33 cellular contexts compared by ENCODE assay signal in genomic region chr16:1488054-1488601, GRCh38. TPM values are rescaled to one million over a fixed set of nuclear protein-coding genes. Genes with fewer than 3 reads are reported as not detected.
"Had no signal": no experiment of that assay in that cellular context is flagged by ENCODE, and none has a peak within 500 bp of the region (broad histone marks: within the 10 kb centered on the region; RNA-seq: fewer than 3 reads in every experiment).

No MANE protein-coding gene starts in this region.

- H2AFZ ChIP-seq: parathyroid adenoma had no signal

- H3K27me3 Mint-ChIP-seq: activated CD4-positive, alpha-beta T cell treated with anti-CD3 and anti-CD28 coated beads, Interleukin-2, amount 10 ng/mL, durations not matched to agents 7 days and 5 days; activated naive CD4-positive, alpha-beta T cell treated with anti-CD3 and anti-CD28 coated beads, Interleukin-2, amount 50 U/mL, for 24 hours; stimulated activated naive B cell treated with anti-CD40 and anti-IgM and Interleukin-4, amounts not matched to agents 10 μg/mL and 1 μg/mL and 100 μg/mL, for 72 hours; T-helper 17 cell had no signal

- H3K27me3 ChIP-seq: body of pancreas, foreskin keratinocyte, heart right ventricle, sigmoid colon, suprapubic skin, tibial artery had no signal

- ATAC-seq: activated T-cell treated with anti-CD3 and anti-CD28 coated beads, Interleukin-2, amount 50 U/mL, for 4 hours; body of pancreas; esophagus mucosa; foreskin keratinocyte; left lobe of liver; psoas muscle; stimulated activated naive B cell treated with anti-CD40 and anti-IgM and Interleukin-4, amounts not matched to agents 10 μg/mL and 1 μg/mL and 100 μg/mL, for 72 hours; T-helper 17 cell; WTC11 had no signal

- H3K9me3 ChIP-seq: body of pancreas, heart right ventricle, psoas muscle, sigmoid colon, suprapubic skin, tibial artery had no signal

- H3K27ac Mint-ChIP-seq: activated CD4-positive, alpha-beta memory T cell treated with anti-CD3 and anti-CD28 coated beads, Interleukin-2, amount 10 ng/mL, durations not matched to agents 7 days and 5 days; activated CD4-positive, alpha-beta T cell treated with anti-CD3 and anti-CD28 coated beads, Interleukin-2, amount 10 ng/mL, durations not matched to agents 7 days and 5 days; activated naive CD4-positive, alpha-beta T cell treated with anti-CD3 and anti-CD28 coated beads, Interleukin-2, amount 50 U/mL, for 24 hours; activated T-helper 2 cell treated with anti-CD3 and anti-CD28 coated beads, Interferon-gamma antibody, Interleukin-2, Interleukin-4, amounts not matched to agents 10 μg/mL and 5 μg/mL and 100 μg/mL, durations not matched to agents 14 hours and 24 hours and 36 hours; nephron; stimulated activated naive B cell treated with anti-CD40 and anti-IgM and Interleukin-4, amounts not matched to agents 10 μg/mL and 1 μg/mL and 100 μg/mL, for 72 hours; T-helper 17 cell; WTC11 had no signal

- H3K79me2 ChIP-seq: parathyroid adenoma had no signal

- H3K27ac ChIP-seq: body of pancreas, coronary artery, foreskin keratinocyte, heart right ventricle, parathyroid adenoma, psoas muscle, sigmoid colon, suprapubic skin, tibial artery had no signal

- H3K4me3 Mint-ChIP-seq: activated CD4-positive, alpha-beta memory T cell treated with anti-CD3 and anti-CD28 coated beads, Interleukin-2, amount 10 ng/mL, durations not matched to agents 7 days and 5 days; activated CD4-positive, alpha-beta T cell treated with anti-CD3 and anti-CD28 coated beads, Interleukin-2, amount 10 ng/mL, durations not matched to agents 7 days and 5 days; activated naive CD4-positive, alpha-beta T cell treated with anti-CD3 and anti-CD28 coated beads, Interleukin-2, amount 50 U/mL, for 24 hours; activated T-cell treated with anti-CD3 and anti-CD28 coated beads, Interleukin-2, amount 50 U/mL, for 4 hours; nephron; stimulated activated naive B cell treated with anti-CD40 and anti-IgM and Interleukin-4, amounts not matched to agents 10 μg/mL and 1 μg/mL and 100 μg/mL, for 72 hours; T-helper 17 cell; WTC11 had no signal

- H3K36me3 Mint-ChIP-seq: activated naive CD4-positive, alpha-beta T cell treated with anti-CD3 and anti-CD28 coated beads, Interleukin-2, amount 50 U/mL, for 24 hours; WTC11 had no signal

- H3K4me3 ChIP-seq: body of pancreas, coronary artery, heart right ventricle, lung, psoas muscle, sigmoid colon, suprapubic skin, tibial artery had no signal

- DNase-seq: activated CD4-positive, alpha-beta memory T cell treated with anti-CD3 and anti-CD28 coated beads, Interleukin-2, amount 10 ng/mL, durations not matched to agents 7 days and 5 days; activated CD4-positive, alpha-beta T cell treated with anti-CD3 and anti-CD28 coated beads for 1 hour; activated CD4-positive, alpha-beta T cell treated with anti-CD3 and anti-CD28 coated beads, Interleukin-2, amount 10 ng/mL, durations not matched to agents 7 days and 5 days; activated T-cell treated with anti-CD3 and anti-CD28 coated beads, Interleukin-2, amount 50 U/mL, for 4 hours; anterior cingulate cortex; body of pancreas; cerebellar nuclear complex; foreskin keratinocyte; kidney glomerular epithelial cell; mesendoderm; occipital lobe; psoas muscle; sigmoid colon; small intestine; stimulated activated CD4-positive, alpha-beta T cell treated with anti-CD3 and anti-CD28 coated beads, Interleukin-1b, Interleukin-23, amount 100 ng/mL, for 48 hours; stimulated activated CD4-positive, alpha-beta T cell treated with anti-CD3 and anti-CD28 coated beads, Interleukin-4, amount 100 ng/mL, for 4 hours; stimulated activated CD8-positive, alpha-beta memory T cell treated with anti-CD3 and anti-CD28 coated beads, Interleukin-4, amount 100 ng/mL, for 48 hours; stimulated activated naive B cell treated with anti-CD40 and anti-IgM and Interleukin-4, amounts not matched to agents 10 μg/mL and 1 μg/mL and 100 μg/mL, for 72 hours; T-helper 17 cell; T1000; tibial artery had no signal

- H3K9ac ChIP-seq: parathyroid adenoma had no signal

- H3K9me3 Mint-ChIP-seq: activated CD4-positive, alpha-beta memory T cell treated with anti-CD3 and anti-CD28 coated beads, Interleukin-2, amount 10 ng/mL, durations not matched to agents 7 days and 5 days; activated CD4-positive, alpha-beta T cell treated with anti-CD3 and anti-CD28 coated beads, Interleukin-2, amount 10 ng/mL, durations not matched to agents 7 days and 5 days; activated naive CD4-positive, alpha-beta T cell treated with anti-CD3 and anti-CD28 coated beads, Interleukin-2, amount 50 U/mL, for 24 hours; activated T-cell treated with anti-CD3 and anti-CD28 coated beads, Interleukin-2, amount 50 U/mL, for 4 hours; activated T-helper 2 cell treated with anti-CD3 and anti-CD28 coated beads, Interferon-gamma antibody, Interleukin-2, Interleukin-4, amounts not matched to agents 10 μg/mL and 5 μg/mL and 100 μg/mL, durations not matched to agents 14 hours and 24 hours and 36 hours; nephron; stimulated activated naive B cell treated with anti-CD40 and anti-IgM and Interleukin-4, amounts not matched to agents 10 μg/mL and 1 μg/mL and 100 μg/mL, for 72 hours; WTC11 had no signal

- H3K36me3 ChIP-seq: heart right ventricle, sigmoid colon, suprapubic skin, tibial artery had no signal

RNA-seq across cellular contexts. Expression of gene PTX4, which starts 0.6 kb away (rescaled TPM):
- total RNA-seq: activated CD4-positive, alpha-beta memory T cell treated with anti-CD3 and anti-CD28 coated beads, Interleukin-2, amount 10 ng/mL, durations not matched to agents 7 days and 5 days; activated CD4-positive, alpha-beta T cell treated with anti-CD3 and anti-CD28 coated beads, Interleukin-2, amount 10 ng/mL, durations not matched to agents 7 days and 5 days; activated T-helper 2 cell treated with anti-CD3 and anti-CD28 coated beads, Interferon-gamma antibody, Interleukin-2, Interleukin-4, amounts not matched to agents 10 μg/mL and 5 μg/mL and 100 μg/mL, durations not matched to agents 14 hours and 24 hours and 36 hours; body of pancreas; esophagus mucosa; foreskin keratinocyte; heart right ventricle; left lobe of liver; mononuclear cell; occipital lobe; sigmoid colon; suprapubic skin; T-helper 17 cell had no signal
- polyA plus RNA-seq: foreskin keratinocyte, heart right ventricle, sigmoid colon had no signal
